In the genomic region with DNA sequence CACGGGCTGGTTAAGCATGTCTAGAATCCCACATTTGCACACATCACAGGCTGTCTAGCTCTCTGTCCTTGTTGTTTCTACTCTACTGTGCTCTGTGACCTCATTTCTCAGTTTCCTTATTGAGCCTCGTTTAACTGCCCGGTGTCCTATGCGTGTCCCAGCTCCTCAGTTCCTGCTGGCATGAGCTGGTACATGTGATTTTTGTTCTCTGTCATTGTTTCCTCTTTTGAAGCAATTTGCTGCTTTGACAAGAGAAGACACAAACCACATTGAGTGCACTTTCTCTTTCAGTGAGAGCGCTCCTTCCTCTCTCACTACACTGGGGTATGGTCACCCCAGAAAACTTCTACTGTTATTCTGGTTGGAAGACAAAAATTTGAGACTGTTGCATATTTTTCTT, we compare ENCODE assay signal across 12 cellular contexts.
DNase-seq lines count a peak whose midpoint lies in the region; ATAC-seq and TF ChIP-seq lines count a peak whose summit lies in the region.
"Had no signal": no experiment of that assay in that cellular context is flagged by ENCODE, and none has a peak within 500 bp of the region (broad histone marks: within the 10 kb centered on the region; RNA-seq: fewer than 3 reads in every experiment).

No MANE protein-coding gene starts in this region.

- no peak overlapping the region for H3K27ac ChIP-seq in foreskin keratinocyte
- H3K27ac ChIP-seq: gastrocnemius medialis, SK-N-MC had no signal

- no peaks in the 10 kb centered on the region for H3K27me3 ChIP-seq in foreskin keratinocyte
- H3K27me3 ChIP-seq: gastrocnemius medialis had no signal

- H3K4me1 ChIP-seq in foreskin keratinocyte, result no peaks in the 10 kb centered on the region
- H3K4me1 ChIP-seq: gastrocnemius medialis had no signal

- peak; percentile 13 for DNase-seq in GDM1 (lab: John Stamatoyannopoulos, UW)
- peak; percentile 16 for DNase-seq in GM19240 (ENCODE audit: insufficient read length, low spot score)
- DNase-seq in RPMI8226, result peak; percentile 26
- DNase-seq in ureter (ENCODE audit: low spot score), result no peak
- DNase-seq in foreskin keratinocyte, result no peak
- no peak for DNase-seq in SW 1271 (lab: John Stamatoyannopoulos, UW)
- DNase-seq in DMS79 (lab: John Stamatoyannopoulos, UW), result no peak
- DNase-seq: gastrocnemius medialis; occipital lobe; stimulated activated naive CD4-positive, alpha-beta T cell treated with Interleukin-2 at 50 U/mL for 16 hours had no signal

- TF ChIP-seq CTCF in foreskin keratinocyte (conservative IDR thresholded peaks at IDR 0.05), result no peak

- ATAC-seq in HG02973 (IDR thresholded peaks at IDR 0.05; ENCODE audit: unreplicated experiment) (peak; percentile 90), foreskin keratinocyte (no peak)

Comparison
In these comparisons a context has a peak if more than half of its experiments do, and no peak if none do; other contexts are left out.
1. DNase-seq: peak in GDM1 (single experiment), GM19240 (single experiment) and RPMI8226 (single experiment); none in ureter (single experiment), foreskin keratinocyte (0 of 2), SW 1271 (0 of 2) and DMS79 (single experiment).